In genomic region chr3:50568947-50569749, GRCh38 we compare ENCODE assay signal across 8 cellular contexts. TPM values are rescaled to one million over a fixed set of nuclear protein-coding genes. Genes with fewer than 3 reads are reported as not detected.
A peak's percentile ranks its signal among the peaks of the same experiment; 100 is the strongest.
DNase-seq lines count a peak whose midpoint lies in the region; ATAC-seq and TF ChIP-seq lines count a peak whose summit lies in the region.

TSS of gene HEMK1 (plus strand) at chr3:50569522. CDS start at chr3:50571105, 1,583 bp downstream.

- peak; percentile 58 for ATAC-seq in HG02623 (IDR thresholded peaks at IDR 0.05; ENCODE audit: unreplicated experiment)

- peak within 1 kb of the TSS; percentile 76 to 84 for H3K27ac ChIP-seq in ovary
- H3K27ac ChIP-seq in tibial artery, result peak within 1 kb of the TSS; percentile 78 to 79

- H3K27me3 ChIP-seq in ovary (no peaks in the 10 kb centered on the region), tibial artery (no peaks in the 10 kb centered on the region)

- peak; percentile 83 for TF ChIP-seq POLR2A in ovary (IDR thresholded peaks at IDR 0.05)

- H3K9me3 ChIP-seq in ovary (no peaks in the 10 kb centered on the region), tibial artery (no peaks in the 10 kb centered on the region)

- H3K36me3 ChIP-seq in ovary (no peaks in the 10 kb centered on the region), tibial artery (peaks cover 0 to 16% (median 7%) of the 10 kb centered on the region in 3 donors)

- TF ChIP-seq CTCF in GM10266 (IDR thresholded peaks at IDR 0.05; ENCODE audit: control insufficient read depth, insufficient read depth, low read depth, missing control alignments), result no peak
- TF ChIP-seq CTCF in ovary (IDR thresholded peaks at IDR 0.05), result peak in 1 of 3 donors; percentile 24
- TF ChIP-seq CTCF in tibial artery (IDR thresholded peaks at IDR 0.05), result no peak

- WGBS in ovary, 3 donors, result 0 to 1% (median 0%) methylated on average over 55 of the region's 55 CpGs

- intact Hi-C loops in head of caudate nucleus (cut with DNase I) (loop anchor here (5.0 kb wide), 2 partner anchors 207 to 813 kb away; no protein-coding TSS in a partner anchor), ovary (cut with DNase I) (no loop called here), tibial artery (cut with DNase I; ENCODE audit: low total_unique reads) (no loop called here)

- no peak for TF ChIP-seq EP300 in ovary (IDR thresholded peaks at IDR 0.05)

- H3K4me1 ChIP-seq in ovary (ENCODE audit: insufficient read depth), result peaks cover 13% of the 10 kb centered on the region
- peaks cover 0 to 38% (median 25%) of the 10 kb centered on the region in 4 donors for H3K4me1 ChIP-seq in tibial artery

- H3K4me3 ChIP-seq in ovary, result peak within 1 kb of the TSS; percentile 71
- peak within 1 kb of the TSS; percentile 67 to 68 for H3K4me3 ChIP-seq in tibial artery

- DNase-seq in GM10266 (ENCODE audit: extremely low spot score) (peak; percentile 98), NCI-H1105 (lab: John Stamatoyannopoulos, UW) (peak; percentile 77), SW 1271 (lab: John Stamatoyannopoulos, UW) (peak; percentile 59 to 82), head of caudate nucleus (peak; percentile 92 to 99 (median 96)), ovary (peak; percentile 98 to 99 (median 99)), tibial artery (peak; percentile 98 to 99)
- peak; percentile 91 for DNase-seq in activated naive CD8-positive, alpha-beta T cell treated with anti-CD3 and anti-CD28 coated beads, Interleukin-2, amount 50 U/mL, for 16 hours (ENCODE audit: low read depth, low spot score)

RNA-seq across cellular contexts. Expression of gene HEMK1, which starts in this region (rescaled TPM):
- total RNA-seq in ovary, result 10 to 100 TPM in 5 of 7 donors, 1 to 10 TPM in 2; 6.8 to 35.3 (median 24.7) TPM
- 10 to 100 TPM in 1 of 2 donors, 1 to 10 TPM in 1; 7.7 to 17.3 TPM for polyA plus RNA-seq in ovary

Comparison
In these comparisons a context has a peak if more than half of its experiments do, and no peak if none do; other contexts are left out.
1. Peak in every context shown above with its lines: DNase-seq, ATAC-seq, H3K4me3 ChIP-seq and H3K27ac ChIP-seq.